In genomic region chr20:43983359-43983758, GRCh38 we compare ENCODE assay signal across 7 cellular contexts.
A peak's percentile ranks its signal among the peaks of the same experiment; 100 is the strongest.
DNase-seq lines count a peak whose midpoint lies in the region; ATAC-seq and TF ChIP-seq lines count a peak whose summit lies in the region.

No MANE protein-coding gene starts in this region.

- H3K4me1 ChIP-seq in PC-3 (ENCODE audit: insufficient read depth, low read length) (no peaks in the 10 kb centered on the region), body of pancreas (no peaks in the 10 kb centered on the region)

- peaks cover 46% of the 10 kb centered on the region for H3K4me1 Mint-ChIP-seq in central memory CD8-positive, alpha-beta T cell

- no peak for ATAC-seq in PC-3
- ATAC-seq in central memory CD8-positive, alpha-beta T cell (replicated peaks; ENCODE audit: extremely low read depth, poor library complexity, severe bottlenecking) = no peak
- no peak for ATAC-seq in body of pancreas

- peak overlapping the region; percentile 46 for H3K4me3 Mint-ChIP-seq in central memory CD8-positive, alpha-beta T cell

- no peaks in the 10 kb centered on the region for H3F3A ChIP-seq in PC-3 (ENCODE audit: low read length, unreplicated experiment)

- no peak overlapping the region for H3K27ac Mint-ChIP-seq in central memory CD8-positive, alpha-beta T cell (ENCODE audit: low read depth)

- TF ChIP-seq CTCF in GM12875 (IDR thresholded peaks at IDR 0.05; ENCODE audit: borderline replicate concordance, insufficient read depth, low read depth, low read length) = peak; percentile 46; the same call in 1 of the 2 replicates
- TF ChIP-seq CTCF in PC-3 (conservative IDR thresholded peaks at IDR 0.05; ENCODE audit: low read depth, low read length) = peak; percentile 75
- TF ChIP-seq CTCF in body of pancreas (IDR thresholded peaks at IDR 0.05) = no peak

- POLR2A ChIA-PET in PC-3 (lab: Charles Lee; ENCODE audit: unreplicated experiment) = no interaction called here

- H3K9ac ChIP-seq in PC-3 (ENCODE audit: low read length) = no peak overlapping the region

- H3K4me3 ChIP-seq in GM12875 (ENCODE audit: low read depth, low read length) (no peak overlapping the region), PC-3 (ENCODE audit: low read length) (no peak overlapping the region), body of pancreas (no peak overlapping the region)

- no peak overlapping the region for H2AFZ ChIP-seq in PC-3 (ENCODE audit: low read length)

- no peaks in the 10 kb centered on the region for H4K20me1 ChIP-seq in PC-3 (ENCODE audit: low read length)

- no peaks in the 10 kb centered on the region for H3K9me2 ChIP-seq in PC-3 (replicated peaks; ENCODE audit: low read length)

- H3K9me3 ChIP-seq in PC-3 (ENCODE audit: low read length) (no peaks in the 10 kb centered on the region), body of pancreas (no peaks in the 10 kb centered on the region)

- no peaks in the 10 kb centered on the region for H3K79me2 ChIP-seq in PC-3 (ENCODE audit: low read length)

- H3K36me3 ChIP-seq in PC-3 (ENCODE audit: low read depth, low read length) (no peaks in the 10 kb centered on the region), body of pancreas (replicated peaks in 1 of 2; ENCODE audit: insufficient read depth in 1 of 2, low read depth in 2 of 2) (no peaks in the 10 kb centered on the region)

- 87 to 91% methylated on average over 5 of the region's 5 CpGs for WGBS in body of pancreas, 2 donors

- no peak for TF ChIP-seq POLR2A in body of pancreas (IDR thresholded peaks at IDR 0.05)

- intact Hi-C loops in PC-3 (cut with micrococcal nuclease) (no loop called here), body of pancreas (cut with DNase I) (no loop called here)

- H3K4me2 ChIP-seq in PC-3 (ENCODE audit: low read length) = no peak overlapping the region

- DNase-seq in PC-3 (peak; percentile 19), body of pancreas (no peak), A172 (ENCODE audit: low spot score) (no peak), SW480 (ENCODE audit: low spot score) (no peak)
- DNase-seq in central memory CD8-positive, alpha-beta T cell (ENCODE audit: low spot score in 2 of 2) = no peak
- peak; percentile 76 for DNase-seq in stimulated activated CD4-positive, alpha-beta T cell treated with anti-CD3 and anti-CD28 coated beads, Interleukin-15, amount 100 ng/mL, for 24 hours

- CTCF ChIA-PET in PC-3 (lab: Charles Lee) = no interaction called here

- H3K9me3 Mint-ChIP-seq in central memory CD8-positive, alpha-beta T cell = no peaks in the 10 kb centered on the region

- peaks cover 31% of the 10 kb centered on the region for H3K27me3 Mint-ChIP-seq in central memory CD8-positive, alpha-beta T cell

- H3K27me3 ChIP-seq in PC-3 (ENCODE audit: low read length) = no peaks in the 10 kb centered on the region
- H3K27me3 ChIP-seq in body of pancreas = peaks cover 0 to 2% of the 10 kb centered on the region in 2 donors

- H3K36me3 Mint-ChIP-seq in central memory CD8-positive, alpha-beta T cell (ENCODE audit: insufficient read depth) = peaks cover 2% of the 10 kb centered on the region

- H3K27ac ChIP-seq in PC-3 (ENCODE audit: low read length) (no peak overlapping the region), body of pancreas (no peak overlapping the region)

- no TSS peak for BruUV-seq in PC-3 (replicated peaks; lab: Mats Ljungman, UMichigan)

Comparison
In these comparisons a context has a peak if more than half of its experiments do, and no peak if none do; other contexts are left out.
1. CTCF ChIP-seq: peak in GM12875 (single experiment) and PC-3 (single experiment); none in body of pancreas (0 of 7).
2. DNase-seq: peak in PC-3 (single experiment) and stimulated activated CD4-positive, alpha-beta T cell treated with anti-CD3 and anti-CD28 coated beads, Interleukin-15, amount 100 ng/mL, for 24 hours (single experiment); none in central memory CD8-positive, alpha-beta T cell (0 of 2), body of pancreas (0 of 4), A172 (single experiment) and SW480 (single experiment).